In genomic region chr4:54322817-54323417, GRCh38 we compare ENCODE assay signal across 8 cellular contexts.
DNase-seq lines count a peak whose midpoint lies in the region; ATAC-seq, FAIRE-seq and TF ChIP-seq lines count a peak whose summit lies in the region.

No MANE protein-coding gene starts in this region.

- peak; percentile 92 to 94 for TF ChIP-seq RAD21 in K562 (CRISPR knock-in tag; conservative IDR thresholded peaks at IDR 0.05 in 1 of 2, IDR thresholded peaks at IDR 0.05 in 1 of 2)

- TF ChIP-seq EP300 in K562 (IDR thresholded peaks at IDR 0.05; ENCODE audit: low read length): no peak

- no peaks in the 10 kb centered on the region for H3K36me3 ChIP-seq in K562 (ENCODE audit: control insufficient read depth, insufficient read depth, low read length)

- WGBS in K562 (ENCODE audit: insufficient coverage, low coverage, missing lambda C conversion rate): 12% methylated on average over 10 of the region's 10 CpGs

- H2AFZ ChIP-seq in K562 (ENCODE audit: low read depth, low read length): no peak overlapping the region

- no peak for TF ChIP-seq POLR2A in K562 (conservative IDR thresholded peaks at IDR 0.05)

- FAIRE-seq in K562 (lab: Jason Lieb, UNC): peak; percentile 89

- BruUV-seq in K562 (replicated peaks; lab: Mats Ljungman, UMichigan): no TSS peak

- H3K9ac ChIP-seq in K562 (ENCODE audit: insufficient read depth in 1 of 2, low read depth in 2 of 2, low read length in 2 of 2): no peak overlapping the region

- no peak overlapping the region for H3K27ac ChIP-seq in K562 (ENCODE audit: extremely low read depth, low read depth, low read length)

- no peak overlapping the region for H3K4me3 ChIP-seq in K562

- no peaks in the 10 kb centered on the region for H3K4me1 ChIP-seq in K562 (replicated peaks in 1 of 2; ENCODE audit: control insufficient read depth in 2 of 2, insufficient read depth in 2 of 2, low read length in 2 of 2)

- peak; percentile 74 to 79 (median 76) for TF ChIP-seq CTCF in K562 (IDR thresholded peaks at IDR 0.05 in 2 of 3, conservative IDR thresholded peaks at IDR 0.05 in 1 of 3; ENCODE audit: insufficient read depth in 2 of 3, low read depth in 1 of 3, low read length in 3 of 3)

- no peaks in the 10 kb centered on the region for H4K20me1 ChIP-seq in K562 (replicated peaks; ENCODE audit: control insufficient read depth, insufficient read depth, low read length)

- in situ Hi-C loops in K562 (cut with MboI): loop anchor here (25.0 kb wide), 1 partner anchor 989 kb away; no protein-coding TSS in a partner anchor

- peak; percentile 87 for ATAC-seq in GM18498 (IDR thresholded peaks at IDR 0.05; ENCODE audit: unreplicated experiment)
- ATAC-seq in HG02798 (IDR thresholded peaks at IDR 0.05; ENCODE audit: poor library complexity, unreplicated experiment): peak; percentile 83
- ATAC-seq in K562: peak; percentile 95

- DNase-seq in A172 (ENCODE audit: low spot score) (peak; percentile 76), NCI-H1105 treated with DMSO at 0.1 percent for 48 hours (lab: John Stamatoyannopoulos, UW) (peak; percentile 71), SKM-1 treated with dmso at 0.1 percent for 144 hours (lab: John Stamatoyannopoulos, UW; ENCODE audit: unreplicated experiment) (peak; percentile 68), K562 (ENCODE audit: extremely low read depth in 1 of 4, low spot score in 3 of 4) (peak; percentile 64 to 78 (median 70)), iPS DF 4.7 (ENCODE audit: extremely low read depth, low spot score) (peak; percentile 71), smooth muscle cell of the brain vasculature (ENCODE audit: low read depth, low spot score) (peak; percentile 26)

- CTCF ChIA-PET in K562 (lab: Yijun Ruan, JAX; ENCODE audit: low intra/inter-chr PET ratio): interaction anchor here (0.6 to 3.7 kb wide), 9 partner anchors 107 to 999 kb away, joined by 3 to 22 read pairs (median 3); no protein-coding TSS in a partner anchor

- intact Hi-C loops in K562 (cut with micrococcal nuclease): loop anchor here (2.0 kb wide), 3 partner anchors 110 to 638 kb away; no protein-coding TSS in a partner anchor

- H3K9me1 ChIP-seq in K562 (ENCODE audit: control insufficient read depth, insufficient read depth, low read length): no peaks in the 10 kb centered on the region

- H3K9me3 ChIP-seq in K562 (replicated peaks; ENCODE audit: control insufficient read depth, insufficient read depth, low read depth, low read length): no peaks in the 10 kb centered on the region

- no peak overlapping the region for H3K4me2 ChIP-seq in K562 (ENCODE audit: insufficient read depth, low read length)

- H3K27me3 ChIP-seq in K562 (ENCODE audit: control insufficient read depth in 2 of 2, insufficient read depth in 2 of 2, low read length in 2 of 2): peaks cover 0 to 11% of the 10 kb centered on the region in 2 experiments; a peak in 3 of 5 replicates

- no peaks in the 10 kb centered on the region for H3K79me2 ChIP-seq in K562 (ENCODE audit: control insufficient read depth, insufficient read depth, low read length)

- POLR2A ChIA-PET in K562 (lab: Yijun Ruan, JAX): no interaction called here

TF ChIP-seq in K562, 482 proteins besides CTCF, POLR2A, EP300 and RAD21:
- no peak for TF ChIP-seq TEAD1 (CRISPR knock-in tag; IDR thresholded peaks at IDR 0.05)
- TF ChIP-seq CTBP1 (IDR thresholded peaks at IDR 0.05; ENCODE audit: borderline replicate concordance): 0 out of 2 replicates have a peak, but pooled peaks have one; percentile 20
- TF ChIP-seq HES1 (IDR thresholded peaks at IDR 0.05; ENCODE audit: low read depth): no peak
- TF ChIP-seq CREBBP (IDR thresholded peaks at IDR 0.05; ENCODE audit: low read depth, low read length): no peak
- peak; percentile 87 for TF ChIP-seq SMC3 (conservative IDR thresholded peaks at IDR 0.05; ENCODE audit: insufficient read depth, low read depth, low read length)
- no peak for TF ChIP-seq E2F3 (CRISPR knock-in tag; IDR thresholded peaks at IDR 0.05)
- peak; percentile 49; the same call in 1 of the 2 replicates for TF ChIP-seq SOX6 (IDR thresholded peaks at IDR 0.05)
- TF ChIP-seq ETV6 (IDR thresholded peaks at IDR 0.05; ENCODE audit: borderline replicate concordance in 1 of 2, low read depth in 2 of 2, low read length in 1 of 2): no peak
- no peak for TF ChIP-seq ETV6 (CRISPR knock-in tag; IDR thresholded peaks at IDR 0.05; ENCODE audit: borderline replicate concordance)
- no peak for TF ChIP-seq POLR2B (IDR thresholded peaks at IDR 0.05; ENCODE audit: low read depth, partially characterized antibody)
- TF ChIP-seq DPF2 (IDR thresholded peaks at IDR 0.05): no peak
- TF ChIP-seq CC2D1A (IDR thresholded peaks at IDR 0.05): peak; percentile 72; the same call in 1 of the 2 replicates
- no peak for TF ChIP-seq RBFOX2 (IDR thresholded peaks at IDR 0.05; ENCODE audit: low read depth, low read length)
- TF ChIP-seq ARID2 (IDR thresholded peaks at IDR 0.05): peak; percentile 81
- TF ChIP-seq CBFA2T2 (conservative IDR thresholded peaks at IDR 0.05): no peak
- peak; percentile 88; the same call in 1 of the 2 replicates for TF ChIP-seq STAG1 (CRISPR knock-in tag; IDR thresholded peaks at IDR 0.05; ENCODE audit: borderline replicate concordance)
- TF ChIP-seq, protein P1, sequence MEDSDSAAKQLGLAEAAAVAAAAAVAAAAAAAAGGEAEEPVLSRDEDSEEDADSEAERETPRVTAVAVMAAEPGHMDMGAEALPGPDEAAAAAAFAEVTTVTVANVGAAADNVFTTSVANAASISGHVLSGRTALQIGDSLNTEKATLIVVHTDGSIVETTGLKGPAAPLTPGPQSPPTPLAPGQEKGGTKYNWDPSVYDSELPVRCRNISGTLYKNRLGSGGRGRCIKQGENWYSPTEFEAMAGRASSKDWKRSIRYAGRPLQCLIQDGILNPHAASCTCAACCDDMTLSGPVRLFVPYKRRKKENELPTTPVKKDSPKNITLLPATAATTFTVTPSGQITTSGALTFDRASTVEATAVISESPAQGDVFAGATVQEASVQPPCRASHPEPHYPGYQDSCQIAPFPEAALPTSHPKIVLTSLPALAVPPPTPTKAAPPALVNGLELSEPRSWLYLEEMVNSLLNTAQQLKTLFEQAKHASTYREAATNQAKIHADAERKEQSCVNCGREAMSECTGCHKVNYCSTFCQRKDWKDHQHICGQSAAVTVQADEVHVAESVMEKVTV (CRISPR knock-in tag; IDR thresholded peaks at IDR 0.05): peak; percentile 85

Comparison
In these comparisons a context has a peak if more than half of its experiments do, and no peak if none do; other contexts are left out.
1. DNase-seq: peak in every context shown above with its lines; median percentile 76 in A172; 71 in NCI-H1105 treated with DMSO at 0.1 percent for 48 hours; 71 in iPS DF 4.7; 70 in K562; 68 in SKM-1 treated with dmso at 0.1 percent for 144 hours; 26 in smooth muscle cell of the brain vasculature.